12 cellular contexts compared by ENCODE assay signal in genomic region chr1:215637041-215637573, GRCh38.
DNase-seq lines count a peak whose midpoint lies in the region; ATAC-seq, FAIRE-seq and TF ChIP-seq lines count a peak whose summit lies in the region.
"Had no signal": no experiment of that assay in that cellular context is flagged by ENCODE, and none has a peak within 500 bp of the region (broad histone marks: within the 10 kb centered on the region; RNA-seq: fewer than 3 reads in every experiment).

No MANE protein-coding gene starts in this region.

- H3K4me3 ChIP-seq in astrocyte (ENCODE audit: insufficient read depth, low read depth, low read length), result peak overlapping the region; percentile 21
- H3K4me3 ChIP-seq in right cardiac atrium (ENCODE audit: low read length), result no peak overlapping the region
- H3K4me3 ChIP-seq in sigmoid colon, result no peak overlapping the region

- no peaks in the 10 kb centered on the region for H3K79me2 ChIP-seq in astrocyte (ENCODE audit: insufficient read depth, low read length)

- H3K27ac ChIP-seq in astrocyte (ENCODE audit: low read depth, low read length) (no peak overlapping the region), right cardiac atrium (ENCODE audit: low read length) (peak overlapping the region; percentile 2), sigmoid colon (peak overlapping the region; percentile 62 to 81 (median 70))

- H3K4me3 Mint-ChIP-seq in astrocyte (ENCODE audit: unreplicated experiment), result no peak overlapping the region
- H3K4me3 Mint-ChIP-seq in activated T-helper 2 cell treated with anti-CD3 and anti-CD28 coated beads, Interferon-gamma antibody, Interleukin-2, Interleukin-4, amounts not matched to agents 10 μg/mL and 5 μg/mL and 100 μg/mL, durations not matched to agents 14 hours and 24 hours and 36 hours (ENCODE audit: low read depth), result no peak overlapping the region
- H3K4me3 Mint-ChIP-seq: activated T-cell treated with anti-CD3 and anti-CD28 coated beads, Interleukin-2, amount 50 U/mL, for 4 hours; IgD-negative memory B cell had no signal

- no peaks in the 10 kb centered on the region for H3K36me3 ChIP-seq in astrocyte (ENCODE audit: insufficient read depth, low read length)
- no peaks in the 10 kb centered on the region for H3K36me3 ChIP-seq in sigmoid colon

- peak overlapping the region; percentile 40 for H3K9ac ChIP-seq in astrocyte (ENCODE audit: low read length)

- H3K4me1 ChIP-seq in astrocyte (ENCODE audit: insufficient read depth, low read length) (peaks cover 11% of the 10 kb centered on the region), right cardiac atrium (ENCODE audit: control insufficient read depth, insufficient read depth, low read length) (no peaks in the 10 kb centered on the region), sigmoid colon (peaks cover 0 to 17% (median 12%) of the 10 kb centered on the region in 4 donors)

- H3K4me1 Mint-ChIP-seq in astrocyte (ENCODE audit: low read depth, unreplicated experiment), result no peaks in the 10 kb centered on the region
- H3K4me1 Mint-ChIP-seq in activated T-helper 2 cell treated with anti-CD3 and anti-CD28 coated beads, Interferon-gamma antibody, Interleukin-2, Interleukin-4, amounts not matched to agents 10 μg/mL and 5 μg/mL and 100 μg/mL, durations not matched to agents 14 hours and 24 hours and 36 hours (ENCODE audit: low read depth), result no peaks in the 10 kb centered on the region
- H3K4me1 Mint-ChIP-seq: IgD-negative memory B cell had no signal

- no peaks in the 10 kb centered on the region for H3K9me3 ChIP-seq in astrocyte (ENCODE audit: insufficient read depth, low read depth, low read length)
- no peaks in the 10 kb centered on the region for H3K9me3 ChIP-seq in right cardiac atrium (ENCODE audit: control insufficient read depth, low read length)
- no peaks in the 10 kb centered on the region for H3K9me3 ChIP-seq in sigmoid colon

- DNase-seq in EL (peak; percentile 43), astrocyte (ENCODE audit: low read depth) (peak; percentile 88), right cardiac atrium (peak; percentile 59 to 67 (median 60)), sigmoid colon (peak; percentile 87), HEK293T (ENCODE audit: extremely low spot score) (no peak)
- no peak for DNase-seq in activated T-helper 2 cell treated with anti-CD3 and anti-CD28 coated beads, Interferon-gamma antibody, Interleukin-2, Interleukin-4, amounts not matched to agents 10 μg/mL and 5 μg/mL and 100 μg/mL, durations not matched to agents 14 hours and 24 hours and 36 hours (ENCODE audit: low spot score)
- no peak for DNase-seq in stimulated activated CD4-positive, alpha-beta T cell treated with anti-CD3 and anti-CD28 coated beads, Interleukin-12 subunit alpha, Interleukin-12 subunit beta, amount 100 ng/mL, for 4 hours
- DNase-seq: activated T-cell treated with anti-CD3 and anti-CD28 coated beads, Interleukin-2, amount 50 U/mL, for 4 hours; DND-41; stimulated activated CD4-positive, alpha-beta T cell treated with anti-CD3 and anti-CD28 coated beads, Interleukin-4, amount 100 ng/mL, for 1 hour had no signal

- TF ChIP-seq CTCF in astrocyte (IDR thresholded peaks at IDR 0.05; ENCODE audit: insufficient read depth, low read depth, low read length) (no peak), sigmoid colon (IDR thresholded peaks at IDR 0.05) (no peak)

- H3K36me3 Mint-ChIP-seq in astrocyte (ENCODE audit: low read depth, unreplicated experiment), result no peaks in the 10 kb centered on the region
- no peaks in the 10 kb centered on the region for H3K36me3 Mint-ChIP-seq in activated T-helper 2 cell treated with anti-CD3 and anti-CD28 coated beads, Interferon-gamma antibody, Interleukin-2, Interleukin-4, amounts not matched to agents 10 μg/mL and 5 μg/mL and 100 μg/mL, durations not matched to agents 14 hours and 24 hours and 36 hours (ENCODE audit: low read depth)

- CTCF ChIA-PET in HEK293T (lab: Yijun Ruan, JAX), result no interaction called here

- no peak overlapping the region for H3K27ac Mint-ChIP-seq in astrocyte (ENCODE audit: unreplicated experiment)
- H3K27ac Mint-ChIP-seq in activated T-helper 2 cell treated with anti-CD3 and anti-CD28 coated beads, Interferon-gamma antibody, Interleukin-2, Interleukin-4, amounts not matched to agents 10 μg/mL and 5 μg/mL and 100 μg/mL, durations not matched to agents 14 hours and 24 hours and 36 hours, result no peak overlapping the region
- H3K27ac Mint-ChIP-seq: IgD-negative memory B cell had no signal

- no peak for TF ChIP-seq POLR2A in sigmoid colon (IDR thresholded peaks at IDR 0.05)

- 38% methylated on average over 7 of the region's 7 CpGs for WGBS in right cardiac atrium
- WGBS in sigmoid colon, 2 donors, result 20 to 64% methylated on average over 7 of the region's 7 CpGs

- peak overlapping the region; percentile 80 for H3K4me2 ChIP-seq in astrocyte (ENCODE audit: low read length)

- peak; percentile 86 to 88 for ATAC-seq in right cardiac atrium
- ATAC-seq in GM18511 (IDR thresholded peaks at IDR 0.05; ENCODE audit: unreplicated experiment), result no peak
- ATAC-seq: activated T-cell treated with anti-CD3 and anti-CD28 coated beads, Interleukin-2, amount 50 U/mL, for 4 hours had no signal

- no peaks in the 10 kb centered on the region for H3K27me3 Mint-ChIP-seq in astrocyte (ENCODE audit: low read depth, unreplicated experiment)
- no peaks in the 10 kb centered on the region for H3K27me3 Mint-ChIP-seq in activated T-helper 2 cell treated with anti-CD3 and anti-CD28 coated beads, Interferon-gamma antibody, Interleukin-2, Interleukin-4, amounts not matched to agents 10 μg/mL and 5 μg/mL and 100 μg/mL, durations not matched to agents 14 hours and 24 hours and 36 hours (ENCODE audit: low read depth)

- TF ChIP-seq EP300 in sigmoid colon (IDR thresholded peaks at IDR 0.05), result no peak

- intact Hi-C loops in right cardiac atrium (cut with DNase I) (no loop called here), sigmoid colon (cut with DNase I) (no loop called here)
- intact Hi-C loops in activated T-helper 2 cell treated with anti-CD3 and anti-CD28 coated beads, Interferon-gamma antibody, Interleukin-2, Interleukin-4, amounts not matched to agents 10 μg/mL and 5 μg/mL and 100 μg/mL, durations not matched to agents 14 hours and 24 hours and 36 hours (cut with micrococcal nuclease), result no loop called here

- FAIRE-seq in astrocyte (lab: Jason Lieb, UNC), result no peak

- H3K9me3 Mint-ChIP-seq in astrocyte (ENCODE audit: unreplicated experiment), result no peaks in the 10 kb centered on the region
- no peaks in the 10 kb centered on the region for H3K9me3 Mint-ChIP-seq in activated T-helper 2 cell treated with anti-CD3 and anti-CD28 coated beads, Interferon-gamma antibody, Interleukin-2, Interleukin-4, amounts not matched to agents 10 μg/mL and 5 μg/mL and 100 μg/mL, durations not matched to agents 14 hours and 24 hours and 36 hours
- H3K9me3 Mint-ChIP-seq: activated T-cell treated with anti-CD3 and anti-CD28 coated beads, Interleukin-2, amount 50 U/mL, for 4 hours; IgD-negative memory B cell had no signal

- H3K27me3 ChIP-seq in astrocyte (ENCODE audit: insufficient read depth, low read length) (no peaks in the 10 kb centered on the region), right cardiac atrium (ENCODE audit: control insufficient read depth, insufficient read depth) (no peaks in the 10 kb centered on the region), sigmoid colon (no peaks in the 10 kb centered on the region)

- POLR2A ChIA-PET in HEK293T (lab: Yijun Ruan, JAX), result no interaction called here

- H4K20me1 ChIP-seq in astrocyte (ENCODE audit: insufficient read depth, low read length), result no peaks in the 10 kb centered on the region

- peak overlapping the region; percentile 6 for H2AFZ ChIP-seq in astrocyte (ENCODE audit: low read depth, low read length)

TF ChIP-seq in HEK293T, 16 proteins besides CTCF, POLR2A, EP300 and RAD21:
- no peak for TF ChIP-seq HDGF (IDR thresholded peaks at IDR 0.05; ENCODE audit: borderline replicate concordance)
- TF ChIP-seq ZNF384 (IDR thresholded peaks at IDR 0.05), result no peak

Comparison
In these comparisons a context has a peak if more than half of its experiments do, and no peak if none do; other contexts are left out.
1. DNase-seq: peak in EL (single experiment), astrocyte (single experiment), right cardiac atrium (3 of 3) and sigmoid colon (single experiment); none in activated T-helper 2 cell treated with anti-CD3 and anti-CD28 coated beads, Interferon-gamma antibody, Interleukin-2, Interleukin-4, amounts not matched to agents 10 μg/mL and 5 μg/mL and 100 μg/mL, durations not matched to agents 14 hours and 24 hours and 36 hours (single experiment), HEK293T (single experiment) and stimulated activated CD4-positive, alpha-beta T cell treated with anti-CD3 and anti-CD28 coated beads, Interleukin-12 subunit alpha, Interleukin-12 subunit beta, amount 100 ng/mL, for 4 hours (single experiment).